1 cellular context compared by ENCODE assay signal in genomic region chr11:403761-404431, GRCh38.
TF ChIP-seq lines count a peak whose summit lies in the region.

No MANE protein-coding gene starts in this region.

TF ChIP-seq in HCT116, 20 proteins besides CTCF, POLR2A, EP300 and RAD21:
- TF ChIP-seq ELF1 (IDR thresholded peaks at IDR 0.05; ENCODE audit: borderline replicate concordance, low read depth), result no peak
- TF ChIP-seq, protein P1, sequence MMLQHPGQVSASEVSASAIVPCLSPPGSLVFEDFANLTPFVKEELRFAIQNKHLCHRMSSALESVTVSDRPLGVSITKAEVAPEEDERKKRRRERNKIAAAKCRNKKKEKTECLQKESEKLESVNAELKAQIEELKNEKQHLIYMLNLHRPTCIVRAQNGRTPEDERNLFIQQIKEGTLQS (IDR thresholded peaks at IDR 0.05), result no peak
- no peak for TF ChIP-seq ZNF274 (IDR thresholded peaks at IDR 0.05; ENCODE audit: low read depth, low read length)
